Comparison of ENCODE assay signal across 8 cellular contexts in the genomic region with DNA sequence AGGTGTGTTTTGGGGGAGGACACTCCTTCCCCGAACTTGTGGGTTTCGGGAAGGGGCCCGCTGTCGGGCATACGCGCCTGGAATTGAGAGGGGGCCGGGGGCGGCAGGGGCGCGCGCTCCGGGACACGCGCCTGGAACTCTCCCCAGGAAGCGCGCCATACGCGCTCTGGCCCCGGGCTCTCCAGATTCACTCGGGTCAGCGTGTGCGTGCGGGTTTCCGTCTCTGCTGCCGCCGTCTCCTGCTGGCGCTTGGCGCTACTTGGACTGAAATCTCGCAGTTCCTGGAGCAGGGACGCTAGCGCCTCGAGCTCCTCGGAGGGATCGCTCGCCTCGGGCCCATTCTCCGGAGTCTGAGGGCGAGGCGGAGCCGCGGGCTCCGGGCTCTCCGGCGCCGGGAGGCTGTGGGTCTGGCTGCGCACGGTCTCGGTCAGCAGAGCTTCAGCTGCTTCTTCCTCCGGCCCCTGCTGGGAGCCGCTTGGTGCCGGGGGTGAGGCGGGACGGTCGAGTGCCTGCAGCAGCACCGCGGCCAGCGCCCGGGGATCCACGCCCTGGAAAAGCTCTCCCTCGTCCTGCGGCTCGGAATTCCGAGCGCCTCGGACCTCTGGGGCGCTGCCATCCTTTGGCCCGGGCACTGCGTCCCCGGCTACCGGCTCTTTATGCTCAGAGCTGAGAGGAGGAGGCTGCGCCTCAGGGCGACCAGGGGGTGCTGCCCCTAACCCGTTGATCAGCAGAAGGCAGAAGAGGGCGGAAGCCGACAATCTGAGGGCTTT. TPM values are rescaled to one million over a fixed set of nuclear protein-coding genes. Genes with fewer than 3 reads are reported as not detected.
DNase-seq lines count a peak whose midpoint lies in the region; ATAC-seq and TF ChIP-seq lines count a peak whose summit lies in the region.

No MANE protein-coding gene starts in this region.

- H3K4me1 ChIP-seq in adipocyte (ENCODE audit: control insufficient read depth, insufficient read depth, low read length), result peaks cover 17% of the 10 kb centered on the region

- DNase-seq in AG20443 (ENCODE audit: low spot score) (peak; percentile 71), HK-2 (ENCODE audit: unreplicated experiment) (peak; percentile 83), adipocyte (ENCODE audit: low read depth) (peak; percentile 83), iPS-NIHi7 (ENCODE audit: extremely low spot score) (peak; percentile 43), type B pancreatic cell (ENCODE audit: extremely low spot score, unreplicated experiment) (no peak), NCI-H2081 treated with DMSO at 0.1 percent for 48 hours (lab: John Stamatoyannopoulos, UW) (no peak), NCI-H1105 (lab: John Stamatoyannopoulos, UW) (no peak)

- peak overlapping the region; percentile 47 for H3K4me3 ChIP-seq in adipocyte (ENCODE audit: low read length)

- H3K9me3 ChIP-seq in adipocyte (ENCODE audit: control insufficient read depth, low read length), result no peaks in the 10 kb centered on the region

- no peaks in the 10 kb centered on the region for H3K36me3 Mint-ChIP-seq in type B pancreatic cell

- H3K4me3 Mint-ChIP-seq in type B pancreatic cell, result peak overlapping the region; percentile 86

- H3K9ac ChIP-seq in adipocyte (ENCODE audit: low read length), result no peak overlapping the region

- no peak for ATAC-seq in GM19452 (IDR thresholded peaks at IDR 0.05; ENCODE audit: unreplicated experiment)

- TF ChIP-seq CTCF in type B pancreatic cell (conservative IDR thresholded peaks at IDR 0.05), result no peak

- no peaks in the 10 kb centered on the region for H3K9me3 Mint-ChIP-seq in type B pancreatic cell

- H3K27me3 ChIP-seq in adipocyte (replicated peaks; ENCODE audit: control insufficient read depth, insufficient read depth, low read length), result peaks cover 31% of the 10 kb centered on the region

- peaks cover 29% of the 10 kb centered on the region for H3K4me1 Mint-ChIP-seq in type B pancreatic cell (ENCODE audit: unreplicated experiment)

- peaks cover 11% of the 10 kb centered on the region for H3K36me3 ChIP-seq in adipocyte (ENCODE audit: control insufficient read depth, insufficient read depth, low read length, severe bottlenecking)

- H3K27ac Mint-ChIP-seq in type B pancreatic cell, result no peak overlapping the region

- H3K27me3 Mint-ChIP-seq in type B pancreatic cell, result peaks cover 49% of the 10 kb centered on the region

RNA-seq across cellular contexts. Expression of a gene that starts 1.1 kb away (rescaled TPM):
- 4.2 and 4.4 TPM in 2 replicates for total RNA-seq in type B pancreatic cell (ENCODE audit: low replicate concordance)

RNA-seq across cellular contexts. Expression of a gene that starts 10.0 kb away (rescaled TPM):
- total RNA-seq in type B pancreatic cell (ENCODE audit: low replicate concordance), result 59.8 and 98.8 TPM in 2 replicates

RNA-seq across cellular contexts. Expression of a gene that starts 15.8 kb away (rescaled TPM):
- total RNA-seq in type B pancreatic cell (ENCODE audit: low replicate concordance), result not detected in 2 replicates

RNA-seq across cellular contexts. Expression of a gene that starts 36.6 kb away (rescaled TPM):
- 0.94 and 1.1 TPM in 2 replicates for total RNA-seq in type B pancreatic cell (ENCODE audit: low replicate concordance)

RNA-seq across cellular contexts. Expression of a gene that starts 37.4 kb away (rescaled TPM):
- 0.14 and 1.5 TPM in 2 replicates for total RNA-seq in type B pancreatic cell (ENCODE audit: low replicate concordance)

Comparison
In these comparisons a context has a peak if more than half of its experiments do, and no peak if none do; other contexts are left out.
1. DNase-seq: peak in AG20443 (single experiment), HK-2 (single experiment), adipocyte (single experiment) and iPS-NIHi7 (single experiment); none in type B pancreatic cell (single experiment), NCI-H2081 treated with DMSO at 0.1 percent for 48 hours (single experiment) and NCI-H1105 (single experiment).